30 cellular contexts compared by ENCODE assay signal in genomic region chr10:63352976-63353375, GRCh38.
"Had no signal": no experiment of that assay in that cellular context is flagged by ENCODE, and none has a peak within 500 bp of the region (broad histone marks: within the 10 kb centered on the region; RNA-seq: fewer than 3 reads in every experiment).

No MANE protein-coding gene starts in this region.

- H3K9me3 ChIP-seq: adrenal gland, body of pancreas, esophagus muscularis mucosa, gastrocnemius medialis had no signal

- FAIRE-seq: colon, TTC549 had no signal

- H3K4me1 ChIP-seq: body of pancreas, foreskin keratinocyte had no signal

- H3K27me3 Mint-ChIP-seq: activated CD4-positive, alpha-beta memory T cell treated with anti-CD3 and anti-CD28 coated beads for 36 hours; activated CD8-positive, alpha-beta memory T cell treated with anti-CD3 and anti-CD28 coated beads, Interleukin-2, amount 10 ng/mL, durations not matched to agents 7 days and 5 days; activated naive CD4-positive, alpha-beta T cell treated with anti-CD3 and anti-CD28 coated beads, Interleukin-2, amount 10 ng/mL, durations not matched to agents 7 days and 5 days; activated T-cell treated with anti-CD3 and anti-CD28 coated beads, Interleukin-2, amount 50 U/mL, for 24 hours; effector memory CD8-positive, alpha-beta T cell had no signal

- H3K4me1 Mint-ChIP-seq: WTC11 had no signal

- H3K36me3 Mint-ChIP-seq: activated naive CD4-positive, alpha-beta T cell treated with anti-CD3 and anti-CD28 coated beads, Interleukin-2, amount 50 U/mL, for 72 hours; WTC11 had no signal

- H3K4me3 ChIP-seq: adrenal gland, body of pancreas, esophagus muscularis mucosa, gastrocnemius medialis, heart left ventricle had no signal

- H3K4me3 Mint-ChIP-seq: activated CD4-positive, alpha-beta memory T cell treated with anti-CD3 and anti-CD28 coated beads for 36 hours; activated CD8-positive, alpha-beta memory T cell treated with anti-CD3 and anti-CD28 coated beads, Interleukin-2, amount 10 ng/mL, durations not matched to agents 7 days and 5 days; activated CD8-positive, alpha-beta T cell treated with anti-CD3 and anti-CD28 coated beads, Interleukin-2, amount 10 ng/mL, durations not matched to agents 7 days and 5 days; activated naive CD4-positive, alpha-beta T cell treated with anti-CD3 and anti-CD28 coated beads, Interleukin-2, amount 10 ng/mL, durations not matched to agents 7 days and 5 days; activated T-cell treated with anti-CD3 and anti-CD28 coated beads, Interleukin-2, amount 50 U/mL, for 24 hours; effector memory CD8-positive, alpha-beta T cell; WTC11 had no signal

- H3K27ac Mint-ChIP-seq: activated CD4-positive, alpha-beta memory T cell treated with anti-CD3 and anti-CD28 coated beads for 36 hours; activated CD8-positive, alpha-beta memory T cell treated with anti-CD3 and anti-CD28 coated beads, Interleukin-2, amount 10 ng/mL, durations not matched to agents 7 days and 5 days; activated CD8-positive, alpha-beta T cell treated with anti-CD3 and anti-CD28 coated beads, Interleukin-2, amount 10 ng/mL, durations not matched to agents 7 days and 5 days; activated naive CD4-positive, alpha-beta T cell treated with anti-CD3 and anti-CD28 coated beads, Interleukin-2, amount 10 ng/mL, durations not matched to agents 7 days and 5 days; activated naive CD4-positive, alpha-beta T cell treated with anti-CD3 and anti-CD28 coated beads, Interleukin-2, amount 50 U/mL, for 72 hours; activated T-cell treated with anti-CD3 and anti-CD28 coated beads, Interleukin-2, amount 50 U/mL, for 24 hours; effector memory CD8-positive, alpha-beta T cell; WTC11 had no signal

- ATAC-seq: activated CD8-positive, alpha-beta memory T cell treated with anti-CD3 and anti-CD28 coated beads, Interleukin-2, amount 10 ng/mL, durations not matched to agents 7 days and 5 days; activated CD8-positive, alpha-beta T cell treated with anti-CD3 and anti-CD28 coated beads, Interleukin-2, amount 10 ng/mL, durations not matched to agents 7 days and 5 days; body of pancreas; effector memory CD8-positive, alpha-beta T cell; foreskin keratinocyte; gastrocnemius medialis; heart left ventricle; WTC11 had no signal

- DNase-seq: activated CD4-positive, alpha-beta memory T cell treated with anti-CD3 and anti-CD28 coated beads for 36 hours; activated CD4-positive, alpha-beta T cell treated with anti-CD3 and anti-CD28 coated beads for 1 hour; activated CD4-positive, alpha-beta T cell treated with anti-CD3 and anti-CD28 coated beads for 48 hours; activated CD8-positive, alpha-beta memory T cell treated with anti-CD3 and anti-CD28 coated beads, Interleukin-2, amount 10 ng/mL, durations not matched to agents 7 days and 5 days; activated CD8-positive, alpha-beta memory T cell treated with anti-CD3 and anti-CD28 coated beads, Interleukin-2, amount 50 U/mL, for 4 hours; activated CD8-positive, alpha-beta T cell treated with anti-CD3 and anti-CD28 coated beads, Interleukin-2, amount 10 ng/mL, durations not matched to agents 7 days and 5 days; activated gamma-delta T cell; activated naive CD4-positive, alpha-beta T cell; activated naive CD4-positive, alpha-beta T cell treated with anti-CD3 and anti-CD28 coated beads, Interleukin-2, amount 10 ng/mL, durations not matched to agents 7 days and 5 days; activated T-cell treated with anti-CD3 and anti-CD28 coated beads, Interleukin-2, amount 50 U/mL, for 24 hours; adrenal gland; amygdala; aorta; body of pancreas; caudate nucleus; cortex of kidney; dermis blood vessel endothelial cell; effector CD4-positive, alpha-beta T cell; effector memory CD8-positive, alpha-beta T cell; erythroblast; foreskin keratinocyte; gastrocnemius medialis; glutamatergic neuron; heart left ventricle; T-helper 2 cell had no signal

- H3K36me3 ChIP-seq: adrenal gland, esophagus muscularis mucosa, gastrocnemius medialis, heart left ventricle had no signal

- H3K9me3 Mint-ChIP-seq: activated CD4-positive, alpha-beta memory T cell treated with anti-CD3 and anti-CD28 coated beads for 36 hours; activated naive CD4-positive, alpha-beta T cell treated with anti-CD3 and anti-CD28 coated beads, Interleukin-2, amount 10 ng/mL, durations not matched to agents 7 days and 5 days; activated naive CD4-positive, alpha-beta T cell treated with anti-CD3 and anti-CD28 coated beads, Interleukin-2, amount 50 U/mL, for 72 hours; activated T-cell treated with anti-CD3 and anti-CD28 coated beads, Interleukin-2, amount 50 U/mL, for 24 hours; effector memory CD8-positive, alpha-beta T cell; WTC11 had no signal
